In the genomic region with DNA sequence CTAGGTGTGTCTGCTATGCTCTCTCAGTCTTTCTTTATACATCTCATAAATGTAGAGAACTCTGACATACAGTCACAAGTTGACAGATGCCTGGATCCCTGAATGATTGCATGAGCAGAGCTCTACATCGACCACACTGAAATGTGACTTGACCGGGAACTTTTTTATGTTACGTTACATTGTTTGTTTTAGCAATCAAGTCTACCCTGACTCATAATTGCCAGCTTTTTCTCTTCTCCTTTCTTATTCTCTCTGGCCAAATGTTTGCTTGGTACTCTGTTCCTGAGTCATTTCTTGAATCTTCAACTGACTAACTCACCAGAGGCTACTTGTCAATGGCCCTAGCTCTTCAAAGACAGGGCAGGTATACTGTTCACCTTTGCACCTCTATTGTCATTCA, we compare ENCODE assay signal across 1 cellular context.
TF ChIP-seq lines count a peak whose summit lies in the region.

No MANE protein-coding gene starts in this region.

TF ChIP-seq in IMR-90, 13 proteins besides CTCF, POLR2A, EP300 and RAD21:
- no peak for TF ChIP-seq MAFK (IDR thresholded peaks at IDR 0.05; ENCODE audit: low read depth, low read length)
- TF ChIP-seq, protein P1, sequence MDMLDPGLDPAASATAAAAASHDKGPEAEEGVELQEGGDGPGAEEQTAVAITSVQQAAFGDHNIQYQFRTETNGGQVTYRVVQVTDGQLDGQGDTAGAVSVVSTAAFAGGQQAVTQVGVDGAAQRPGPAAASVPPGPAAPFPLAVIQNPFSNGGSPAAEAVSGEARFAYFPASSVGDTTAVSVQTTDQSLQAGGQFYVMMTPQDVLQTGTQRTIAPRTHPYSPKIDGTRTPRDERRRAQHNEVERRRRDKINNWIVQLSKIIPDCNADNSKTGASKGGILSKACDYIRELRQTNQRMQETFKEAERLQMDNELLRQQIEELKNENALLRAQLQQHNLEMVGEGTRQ (IDR thresholded peaks at IDR 0.05; ENCODE audit: low read depth, low read length): no peak
- no peak for TF ChIP-seq BHLHE40 (IDR thresholded peaks at IDR 0.05; ENCODE audit: low read depth, low read length)
- TF ChIP-seq SMC3 (IDR thresholded peaks at IDR 0.05; ENCODE audit: low read depth, low read length): no peak
- no peak for TF ChIP-seq FOS (IDR thresholded peaks at IDR 0.05; ENCODE audit: low read depth, low read length)
- no peak for TF ChIP-seq MAZ (IDR thresholded peaks at IDR 0.05; ENCODE audit: borderline replicate concordance, low read depth, low read length)
- TF ChIP-seq CHD1 (IDR thresholded peaks at IDR 0.05; ENCODE audit: low read depth, low read length): no peak
- no peak for TF ChIP-seq RFX5 (IDR thresholded peaks at IDR 0.05; ENCODE audit: low read depth, low read length)
- TF ChIP-seq, protein P2, sequence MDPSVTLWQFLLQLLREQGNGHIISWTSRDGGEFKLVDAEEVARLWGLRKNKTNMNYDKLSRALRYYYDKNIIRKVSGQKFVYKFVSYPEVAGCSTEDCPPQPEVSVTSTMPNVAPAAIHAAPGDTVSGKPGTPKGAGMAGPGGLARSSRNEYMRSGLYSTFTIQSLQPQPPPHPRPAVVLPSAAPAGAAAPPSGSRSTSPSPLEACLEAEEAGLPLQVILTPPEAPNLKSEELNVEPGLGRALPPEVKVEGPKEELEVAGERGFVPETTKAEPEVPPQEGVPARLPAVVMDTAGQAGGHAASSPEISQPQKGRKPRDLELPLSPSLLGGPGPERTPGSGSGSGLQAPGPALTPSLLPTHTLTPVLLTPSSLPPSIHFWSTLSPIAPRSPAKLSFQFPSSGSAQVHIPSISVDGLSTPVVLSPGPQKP (IDR thresholded peaks at IDR 0.05; ENCODE audit: borderline replicate concordance, low read depth, low read length): no peak
- TF ChIP-seq RCOR1 (IDR thresholded peaks at IDR 0.05; ENCODE audit: insufficient replicate concordance, low read length): no peak
- TF ChIP-seq NFE2L2 (IDR thresholded peaks at IDR 0.05; ENCODE audit: low read depth, low read length): no peak
- no peak for TF ChIP-seq MXI1 (IDR thresholded peaks at IDR 0.05; ENCODE audit: borderline replicate concordance, low read depth, low read length)
- TF ChIP-seq CEBPB (IDR thresholded peaks at IDR 0.05; ENCODE audit: low read depth, low read length): no peak
